ENCODE assay signal across 1 cellular context in genomic region chr9:72473474-72474241, GRCh38.
TF ChIP-seq lines count a peak whose summit lies in the region.

No MANE protein-coding gene starts in this region.

TF ChIP-seq in GM12878, 131 proteins besides CTCF, POLR2A, EP300 and RAD21 (continued from another document):
- TF ChIP-seq USF1 (IDR thresholded peaks at IDR 0.05; ENCODE audit: borderline replicate concordance, extremely low read length, insufficient read depth, low read depth, low read length): no peak
- peak in 1 of 2 experiments; percentile 23; a peak in 1 of 4 replicates for TF ChIP-seq BHLHE40 (IDR thresholded peaks at IDR 0.05; ENCODE audit: borderline replicate concordance in 1 of 2, low read depth in 2 of 2, low read length in 1 of 2)
- peak; percentile 67 for TF ChIP-seq CREM (IDR thresholded peaks at IDR 0.05; ENCODE audit: low read depth)
- no peak for TF ChIP-seq NFYA (IDR thresholded peaks at IDR 0.05; ENCODE audit: borderline replicate concordance, low read depth, low read length)
- 0 out of 2 replicates have a peak, but pooled peaks have one; percentile 54 for TF ChIP-seq MTA3 (IDR thresholded peaks at IDR 0.05; ENCODE audit: borderline replicate concordance, low read length)
- TF ChIP-seq ATF7 (IDR thresholded peaks at IDR 0.05; ENCODE audit: low read depth): peak; percentile 93
- no peak for TF ChIP-seq PKNOX1 (IDR thresholded peaks at IDR 0.05)
- TF ChIP-seq TCF7 (IDR thresholded peaks at IDR 0.05; ENCODE audit: borderline replicate concordance): peak; percentile 13; the same call in 1 of the 2 replicates
- TF ChIP-seq SKIL (IDR thresholded peaks at IDR 0.05; ENCODE audit: low read depth, poor library complexity, severe bottlenecking): peak; percentile 61
- peak; percentile 95 for TF ChIP-seq RELB (IDR thresholded peaks at IDR 0.05; ENCODE audit: low read depth)
- TF ChIP-seq NFIC (IDR thresholded peaks at IDR 0.05; ENCODE audit: low read depth, low read length): peak; percentile 91
- TF ChIP-seq NKRF (conservative IDR thresholded peaks at IDR 0.05): no peak
- TF ChIP-seq SMAD5 (IDR thresholded peaks at IDR 0.05; ENCODE audit: low read depth): no peak
